Comparison of ENCODE assay signal across 11 cellular contexts in genomic region chr7:50418526-50418925, GRCh38.
"Had no signal": no experiment of that assay in that cellular context is flagged by ENCODE, and none has a peak within 500 bp of the region (broad histone marks: within the 10 kb centered on the region; RNA-seq: fewer than 3 reads in every experiment).

No MANE protein-coding gene starts in this region.

- H3K4me3 Mint-ChIP-seq: activated naive CD4-positive, alpha-beta T cell treated with anti-CD3 and anti-CD28 coated beads, Interleukin-2, amount 50 U/mL, for 24 hours; activated T-helper 1 cell treated with anti-CD3 and anti-CD28 coated beads, Interleukin-12 subunit alpha, Interleukin-12 subunit beta, Interleukin-2, Interleukin-4 antibody, amounts not matched to agents 30 ng/mL and 10 ng/mL and 1 ng/mL, durations not matched to agents 14 hours and 24 hours and 36 hours; brain; memory B cell; natural killer cell treated with Interleukin-12 subunit alpha and Interleukin-12 subunit beta and Interleukin-15 and Interleukin-18, amount 100 ng/mL, for 72 hours had no signal

- H3K27me3 Mint-ChIP-seq: activated naive CD4-positive, alpha-beta T cell treated with anti-CD3 and anti-CD28 coated beads, Interleukin-2, amount 50 U/mL, for 24 hours; brain; memory B cell; natural killer cell treated with Interleukin-12 subunit alpha and Interleukin-12 subunit beta and Interleukin-15 and Interleukin-18, amount 100 ng/mL, for 72 hours had no signal

- FAIRE-seq: islet of Langerhans had no signal

- H3K9me3 Mint-ChIP-seq: activated naive CD4-positive, alpha-beta T cell treated with anti-CD3 and anti-CD28 coated beads, Interleukin-2, amount 50 U/mL, for 24 hours; activated T-helper 1 cell treated with anti-CD3 and anti-CD28 coated beads, Interleukin-12 subunit alpha, Interleukin-12 subunit beta, Interleukin-2, Interleukin-4 antibody, amounts not matched to agents 30 ng/mL and 10 ng/mL and 1 ng/mL, durations not matched to agents 14 hours and 24 hours and 36 hours; brain; memory B cell; natural killer cell treated with Interleukin-12 subunit alpha and Interleukin-12 subunit beta and Interleukin-15 and Interleukin-18, amount 100 ng/mL, for 72 hours had no signal

- H3K9me3 ChIP-seq: neutrophil, ovary, psoas muscle, right atrium auricular region, transverse colon had no signal

- H3K36me3 Mint-ChIP-seq: activated naive CD4-positive, alpha-beta T cell treated with anti-CD3 and anti-CD28 coated beads, Interleukin-2, amount 50 U/mL, for 24 hours; brain; natural killer cell treated with Interleukin-12 subunit alpha and Interleukin-12 subunit beta and Interleukin-15 and Interleukin-18, amount 100 ng/mL, for 72 hours had no signal

- H3K36me3 ChIP-seq: neutrophil, ovary, right atrium auricular region, transverse colon had no signal

- H3K27ac Mint-ChIP-seq: activated naive CD4-positive, alpha-beta T cell treated with anti-CD3 and anti-CD28 coated beads, Interleukin-2, amount 50 U/mL, for 24 hours; activated T-helper 1 cell treated with anti-CD3 and anti-CD28 coated beads, Interleukin-12 subunit alpha, Interleukin-12 subunit beta, Interleukin-2, Interleukin-4 antibody, amounts not matched to agents 30 ng/mL and 10 ng/mL and 1 ng/mL, durations not matched to agents 14 hours and 24 hours and 36 hours; natural killer cell treated with Interleukin-12 subunit alpha and Interleukin-12 subunit beta and Interleukin-15 and Interleukin-18, amount 100 ng/mL, for 72 hours had no signal

- H3K4me1 Mint-ChIP-seq: brain had no signal

- H3K27me3 ChIP-seq: neutrophil, ovary, right atrium auricular region, transverse colon had no signal

- H3K4me1 ChIP-seq: psoas muscle, right atrium auricular region, transverse colon had no signal

- H3K4me3 ChIP-seq: ovary, psoas muscle, right atrium auricular region, transverse colon had no signal

- H3K27ac ChIP-seq: ovary, psoas muscle, right atrium auricular region, transverse colon had no signal
